In the genomic region with DNA sequence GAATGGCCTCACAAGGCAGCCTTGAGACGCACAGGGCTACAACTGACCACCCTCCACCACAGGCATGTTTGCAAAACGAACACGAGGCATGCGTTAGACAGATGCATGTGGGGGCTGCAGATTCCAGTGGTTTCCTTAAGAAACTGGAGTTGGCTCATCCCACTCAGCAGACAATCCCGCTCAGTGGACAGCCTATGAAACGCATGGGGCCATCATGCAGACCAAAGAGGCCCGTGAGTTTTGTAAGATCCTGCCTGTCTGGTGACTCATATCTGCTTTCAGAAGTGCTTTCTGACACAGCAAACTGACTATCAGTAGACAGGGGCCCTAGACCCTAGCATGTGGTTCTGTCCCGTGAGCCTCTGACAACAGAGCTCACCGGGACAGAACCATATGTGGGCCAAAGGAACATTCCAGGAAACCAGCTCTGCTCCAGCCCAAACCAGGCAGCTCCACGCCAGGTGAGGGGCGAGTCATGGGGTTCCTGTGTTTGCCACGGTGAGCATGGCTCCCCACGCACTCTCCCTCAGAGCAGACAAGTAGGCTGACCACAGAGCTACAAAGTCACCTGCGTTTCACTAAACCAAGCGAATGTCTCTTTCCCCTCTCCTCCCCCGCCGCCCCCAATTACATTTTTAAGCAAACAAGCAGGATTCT, we compare ENCODE assay signal across 1 cellular context.
TF ChIP-seq lines count a peak whose summit lies in the region.

No MANE protein-coding gene starts in this region.

TF ChIP-seq in WTC11, 78 proteins besides CTCF, POLR2A, EP300 and RAD21 (continued from another document):
- TF ChIP-seq, protein P1, sequence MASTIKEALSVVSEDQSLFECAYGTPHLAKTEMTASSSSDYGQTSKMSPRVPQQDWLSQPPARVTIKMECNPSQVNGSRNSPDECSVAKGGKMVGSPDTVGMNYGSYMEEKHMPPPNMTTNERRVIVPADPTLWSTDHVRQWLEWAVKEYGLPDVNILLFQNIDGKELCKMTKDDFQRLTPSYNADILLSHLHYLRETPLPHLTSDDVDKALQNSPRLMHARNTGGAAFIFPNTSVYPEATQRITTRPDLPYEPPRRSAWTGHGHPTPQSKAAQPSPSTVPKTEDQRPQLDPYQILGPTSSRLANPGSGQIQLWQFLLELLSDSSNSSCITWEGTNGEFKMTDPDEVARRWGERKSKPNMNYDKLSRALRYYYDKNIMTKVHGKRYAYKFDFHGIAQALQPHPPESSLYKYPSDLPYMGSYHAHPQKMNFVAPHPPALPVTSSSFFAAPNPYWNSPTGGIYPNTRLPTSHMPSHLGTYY (CRISPR knock-in tag; IDR thresholded peaks at IDR 0.05) = no peak
- TF ChIP-seq, protein P2, sequence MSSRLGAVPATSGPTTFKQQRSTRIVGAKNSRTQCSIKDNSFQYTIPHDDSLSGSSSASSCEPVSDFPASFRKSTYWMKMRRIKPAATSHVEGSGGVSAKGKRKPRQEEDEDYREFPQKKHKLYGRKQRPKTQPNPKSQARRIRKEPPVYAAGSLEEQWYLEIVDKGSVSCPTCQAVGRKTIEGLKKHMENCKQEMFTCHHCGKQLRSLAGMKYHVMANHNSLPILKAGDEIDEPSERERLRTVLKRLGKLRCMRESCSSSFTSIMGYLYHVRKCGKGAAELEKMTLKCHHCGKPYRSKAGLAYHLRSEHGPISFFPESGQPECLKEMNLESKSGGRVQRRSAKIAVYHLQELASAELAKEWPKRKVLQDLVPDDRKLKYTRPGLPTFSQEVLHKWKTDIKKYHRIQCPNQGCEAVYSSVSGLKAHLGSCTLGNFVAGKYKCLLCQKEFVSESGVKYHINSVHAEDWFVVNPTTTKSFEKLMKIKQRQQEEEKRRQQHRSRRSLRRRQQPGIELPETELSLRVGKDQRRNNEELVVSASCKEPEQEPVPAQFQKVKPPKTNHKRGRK (CRISPR knock-in tag; IDR thresholded peaks at IDR 0.05; ENCODE audit: borderline replicate concordance) = no peak
- TF ChIP-seq, protein P3, sequence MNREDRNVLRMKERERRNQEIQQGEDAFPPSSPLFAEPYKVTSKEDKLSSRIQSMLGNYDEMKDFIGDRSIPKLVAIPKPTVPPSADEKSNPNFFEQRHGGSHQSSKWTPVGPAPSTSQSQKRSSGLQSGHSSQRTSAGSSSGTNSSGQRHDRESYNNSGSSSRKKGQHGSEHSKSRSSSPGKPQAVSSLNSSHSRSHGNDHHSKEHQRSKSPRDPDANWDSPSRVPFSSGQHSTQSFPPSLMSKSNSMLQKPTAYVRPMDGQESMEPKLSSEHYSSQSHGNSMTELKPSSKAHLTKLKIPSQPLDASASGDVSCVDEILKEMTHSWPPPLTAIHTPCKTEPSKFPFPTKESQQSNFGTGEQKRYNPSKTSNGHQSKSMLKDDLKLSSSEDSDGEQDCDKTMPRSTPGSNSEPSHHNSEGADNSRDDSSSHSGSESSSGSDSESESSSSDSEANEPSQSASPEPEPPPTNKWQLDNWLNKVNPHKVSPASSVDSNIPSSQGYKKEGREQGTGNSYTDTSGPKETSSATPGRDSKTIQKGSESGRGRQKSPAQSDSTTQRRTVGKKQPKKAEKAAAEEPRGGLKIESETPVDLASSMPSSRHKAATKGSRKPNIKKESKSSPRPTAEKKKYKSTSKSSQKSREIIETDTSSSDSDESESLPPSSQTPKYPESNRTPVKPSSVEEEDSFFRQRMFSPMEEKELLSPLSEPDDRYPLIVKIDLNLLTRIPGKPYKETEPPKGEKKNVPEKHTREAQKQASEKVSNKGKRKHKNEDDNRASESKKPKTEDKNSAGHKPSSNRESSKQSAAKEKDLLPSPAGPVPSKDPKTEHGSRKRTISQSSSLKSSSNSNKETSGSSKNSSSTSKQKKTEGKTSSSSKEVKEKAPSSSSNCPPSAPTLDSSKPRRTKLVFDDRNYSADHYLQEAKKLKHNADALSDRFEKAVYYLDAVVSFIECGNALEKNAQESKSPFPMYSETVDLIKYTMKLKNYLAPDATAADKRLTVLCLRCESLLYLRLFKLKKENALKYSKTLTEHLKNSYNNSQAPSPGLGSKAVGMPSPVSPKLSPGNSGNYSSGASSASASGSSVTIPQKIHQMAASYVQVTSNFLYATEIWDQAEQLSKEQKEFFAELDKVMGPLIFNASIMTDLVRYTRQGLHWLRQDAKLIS (CRISPR knock-in tag; IDR thresholded peaks at IDR 0.05; ENCODE audit: borderline replicate concordance) = no peak
- no peak for TF ChIP-seq NR3C1 (CRISPR knock-in tag; conservative IDR thresholded peaks at IDR 0.05; ENCODE audit: low read depth)
